ENCODE assay signal across 8 cellular contexts in the genomic region with DNA sequence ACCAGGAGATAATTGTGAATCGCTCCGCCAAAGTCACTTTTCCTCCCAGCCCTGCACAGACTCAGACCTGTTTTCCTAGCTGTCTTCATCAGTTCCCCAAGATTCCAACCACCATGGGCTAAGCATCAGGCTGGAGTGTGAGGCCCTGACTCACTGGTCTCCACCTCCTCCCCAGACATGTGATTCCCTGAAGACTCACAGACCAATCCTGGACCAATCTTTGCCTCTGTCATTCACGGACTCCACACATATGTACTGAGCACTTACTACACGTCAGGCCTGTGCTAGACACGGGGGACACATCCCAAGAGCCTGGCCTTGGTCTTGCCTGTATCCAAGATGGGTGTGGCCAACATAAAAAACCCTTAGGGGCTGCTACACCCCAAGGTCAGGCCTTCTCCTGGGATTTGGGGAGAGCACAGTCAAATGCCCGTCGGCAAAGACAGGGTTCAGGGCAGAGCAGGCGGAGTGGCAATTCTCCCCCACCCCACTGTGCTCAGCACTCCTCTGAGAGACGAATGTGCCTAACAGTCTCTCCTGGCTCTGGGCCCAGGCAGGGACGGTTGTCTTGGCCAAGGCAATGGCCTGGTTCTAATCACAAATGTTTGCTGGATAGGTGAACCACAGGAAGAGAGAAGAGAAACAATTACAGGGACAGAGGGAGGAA. TPM values are rescaled to one million over a fixed set of nuclear protein-coding genes. Genes with fewer than 3 reads are reported as not detected.
DNase-seq lines count a peak whose midpoint lies in the region; ATAC-seq, FAIRE-seq and TF ChIP-seq lines count a peak whose summit lies in the region.

No MANE protein-coding gene starts in this region.

- CTCF ChIA-PET in A549 (lab: Yijun Ruan, JAX): interaction anchor here (1.2 to 19.4 kb wide), 5 partner anchors 9 to 66 kb away, joined by 3 to 365 read pairs (median 9); partner anchors contain the start of gene DPM2

- TF ChIP-seq RAD21 in A549 (conservative IDR thresholded peaks at IDR 0.05 in 1 of 2, IDR thresholded peaks at IDR 0.05 in 1 of 2): no peak

- TF ChIP-seq CTCF in A549 (IDR thresholded peaks at IDR 0.05) (no peak), HFF-Myc (IDR thresholded peaks at IDR 0.05; ENCODE audit: low read depth, low read length, missing control alignments) (no peak), right atrium auricular region (IDR thresholded peaks at IDR 0.05) (no peak), spleen (IDR thresholded peaks at IDR 0.05 in 8 of 11, conservative IDR thresholded peaks at IDR 0.05 in 3 of 11) (no peak)

- no peak for TF ChIP-seq POLR2A in A549 (IDR thresholded peaks at IDR 0.05; ENCODE audit: low read length)
- no peak for TF ChIP-seq POLR2A in spleen (IDR thresholded peaks at IDR 0.05)

- DNase-seq in A549 (ENCODE audit: low read depth in 1 of 2, low spot score in 1 of 2) (peak; percentile 67 to 75), HFF-Myc (ENCODE audit: extremely low read depth, low read depth) (peak; percentile 81), right atrium auricular region (ENCODE audit: low spot score) (peak; percentile 79), spleen (no peak), Karpas-422 (no peak)

- H3K79me2 ChIP-seq in Karpas-422 (ENCODE audit: low read length): no peaks in the 10 kb centered on the region

- H3K36me3 ChIP-seq in right atrium auricular region (no peaks in the 10 kb centered on the region), spleen (no peaks in the 10 kb centered on the region), Karpas-422 (ENCODE audit: insufficient read depth, low read length) (no peaks in the 10 kb centered on the region)

- H3K9ac ChIP-seq in Karpas-422 (ENCODE audit: low read length): no peak overlapping the region

- ATAC-seq in A549: peak; percentile 52 to 66; a peak in 5 of 6 replicates
- no peak for ATAC-seq in HG02840 (IDR thresholded peaks at IDR 0.05; ENCODE audit: low FRiP score, unreplicated experiment)
- ATAC-seq in HG02852 (IDR thresholded peaks at IDR 0.05; ENCODE audit: unreplicated experiment): no peak

- H3K4me2 ChIP-seq in A549 (peak overlapping the region; percentile 98), Karpas-422 (ENCODE audit: low read depth, low read length, poor library complexity, severe bottlenecking) (no peak overlapping the region)

- H2AFZ ChIP-seq in Karpas-422 (ENCODE audit: low read length): no peak overlapping the region

- peaks cover 61% of the 10 kb centered on the region for H4K20me1 ChIP-seq in Karpas-422 (ENCODE audit: insufficient read depth, low read depth, low read length)

- POLR2A ChIA-PET in A549 (lab: Yijun Ruan, JAX): no interaction called here

- H3K4me1 ChIP-seq in A549: peaks cover 99% of the 10 kb centered on the region
- peaks cover 0 to 98% of the 10 kb centered on the region in 2 donors for H3K4me1 ChIP-seq in right atrium auricular region
- H3K4me1 ChIP-seq in spleen: peaks cover 88 to 100% (median 98%) of the 10 kb centered on the region in 6 donors
- peaks cover 63% of the 10 kb centered on the region for H3K4me1 ChIP-seq in Karpas-422 (ENCODE audit: low read length)

- 35% methylated on average over 10 of the region's 10 CpGs for WGBS in A549 (ENCODE audit: missing lambda C conversion rate)
- 46 to 67% (median 50%) methylated on average over 10 of the region's 10 CpGs for WGBS in adipose tissue, 3 donors
- 73 to 88% (median 84%) methylated on average over 10 of the region's 10 CpGs for WGBS in spleen, 5 donors

- no peaks in the 10 kb centered on the region for H3K27me3 ChIP-seq in right atrium auricular region
- H3K27me3 ChIP-seq in spleen (replicated peaks in 1 of 7): peaks cover 0 to 7% (median 0%) of the 10 kb centered on the region in 7 donors
- H3K27me3 ChIP-seq in Karpas-422 (ENCODE audit: low read length): no peaks in the 10 kb centered on the region

- H3K4me3 ChIP-seq in A549 (0 out of 3 replicates have a peak overlapping the region, but pooled peaks have one; percentile 11), HFF-Myc (replicated peaks; ENCODE audit: low read depth, low read length) (no peak overlapping the region), right atrium auricular region (no peak overlapping the region), spleen (peak overlapping the region in 1 of 8 donors; percentile 94), Karpas-422 (ENCODE audit: low read length) (no peak overlapping the region)

- intact Hi-C loops in spleen (cut with DNase I; ENCODE audit: low total_unique reads): no loop called here

- H3K9me2 ChIP-seq in Karpas-422 (replicated peaks; ENCODE audit: insufficient read depth, low read length): no peaks in the 10 kb centered on the region

- no peak for FAIRE-seq in A549 (lab: Jason Lieb, UNC)

- no peaks in the 10 kb centered on the region for H3K9me3 ChIP-seq in A549
- H3K9me3 ChIP-seq in right atrium auricular region: no peaks in the 10 kb centered on the region
- H3K9me3 ChIP-seq in spleen: no peaks in the 10 kb centered on the region
- H3K9me3 ChIP-seq in Karpas-422 (ENCODE audit: low read length): no peaks in the 10 kb centered on the region

- TF ChIP-seq EP300 in A549 (IDR thresholded peaks at IDR 0.05): no peak

- H3K27ac ChIP-seq in A549 (peak overlapping the region; percentile 89 to 98), adipose tissue (ENCODE audit: low read depth, low read length) (peak overlapping the region; percentile 43), right atrium auricular region (peak overlapping the region; percentile 94 to 96), spleen (peak overlapping the region; percentile 36 to 94 (median 80)), Karpas-422 (ENCODE audit: low read length) (no peak overlapping the region)

TF ChIP-seq in A549, 52 proteins besides CTCF, POLR2A, EP300 and RAD21 (continues in another document):
- 0 out of 2 replicates have a peak, but pooled peaks have one; percentile 45 for TF ChIP-seq E2F6 (IDR thresholded peaks at IDR 0.05; ENCODE audit: borderline replicate concordance, low read depth)
- TF ChIP-seq JUN (IDR thresholded peaks at IDR 0.05): 0 out of 5 replicates have a peak, but pooled peaks of 1 of the 2 experiments have one; percentile 4

RNA-seq across cellular contexts. Expression of gene EEIG1, which starts 11.9 kb away (rescaled TPM):
- polyA plus RNA-seq in A549 (2011; rRNA removed) (24.4 and 30.3 TPM in 2 replicates), A549 (2017; fragmentation: RNase III; extraction: RNeasy Plus Mini Kit Qiagen cat#74134 plus additional on column Dnase treatment) (24.1 to 33.0 TPM (median 31.5 TPM) in 3 replicates), adipose tissue (10 to 100 TPM; 11.2 to 18.6 (median 14.9) TPM), spleen (10 to 100 TPM; 28.6 to 39.6 (median 29.0) TPM)
- polyA plus RNA-seq in A549 (2012; cell fraction: cytosol; rRNA removed): 51.7 and 54.7 TPM in 2 replicates
- 83.0 and 94.5 TPM in 2 replicates for polyA plus RNA-seq in A549 (2012; cell fraction: nucleus; rRNA removed)
- 16.2 and 33.7 TPM in 2 replicates for polyA minus RNA-seq in A549 (2011; rRNA and poly(A)+ RNA removed)
- total RNA-seq in right atrium auricular region (10 to 100 TPM in 1 of 2 donors, 1 to 10 TPM in 1; 8.3 to 11.6 TPM), spleen (100 to 1,000 TPM in 1 of 7 donors, 10 to 100 TPM in 6; 27.3 to 102 (median 72.8) TPM)
- total RNA-seq in Karpas-422 (2014; rRNA removed; shearing (Covaris generic); ENCODE audit: low replicate concordance): 6.9 and 10.1 TPM in 2 replicates

RNA-seq across cellular contexts. Expression of gene DPM2, which starts 31.2 kb away (rescaled TPM):
- polyA plus RNA-seq in A549 (2011; rRNA removed) (41.9 and 48.8 TPM in 2 replicates), A549 (2017; fragmentation: RNase III; extraction: RNeasy Plus Mini Kit Qiagen cat#74134 plus additional on column Dnase treatment) (45.9 to 50.1 TPM (median 46.3 TPM) in 3 replicates), adipose tissue (10 to 100 TPM; 26.9 to 40.5 (median 30.2) TPM), spleen (10 to 100 TPM; 23.6 to 33.8 (median 28.1) TPM)
- polyA plus RNA-seq in A549 (2012; cell fraction: cytosol; rRNA removed): 63.0 and 76.3 TPM in 2 replicates
- polyA plus RNA-seq in A549 (2012; cell fraction: nucleus; rRNA removed): 52.4 and 53.7 TPM in 2 replicates
- 78.6 and 82.1 TPM in 2 replicates for polyA minus RNA-seq in A549 (2011; rRNA and poly(A)+ RNA removed)
- total RNA-seq in right atrium auricular region (10 to 100 TPM in 1 of 2 donors, 1 to 10 TPM in 1; 4.7 to 11.4 TPM), spleen (10 to 100 TPM; 19.5 to 31.3 (median 25.2) TPM)
- total RNA-seq in Karpas-422 (2014; rRNA removed; shearing (Covaris generic); ENCODE audit: low replicate concordance): 21.5 and 34.4 TPM in 2 replicates

RNA-seq across cellular contexts. Expression of gene PIP5KL1, which starts 38.3 kb away (rescaled TPM):
- polyA plus RNA-seq in A549 (2011; rRNA removed) (1.8 and 2.4 TPM in 2 replicates), A549 (2017; fragmentation: RNase III; extraction: RNeasy Plus Mini Kit Qiagen cat#74134 plus additional on column Dnase treatment) (2.0 to 3.7 TPM (median 2.5 TPM) in 3 replicates), adipose tissue (under 1 TPM; 0.22 to 0.74 (median 0.74) TPM), spleen (under 1 TPM; 0.13 to 0.51 (median 0.42) TPM)
- 1.4 and 2.2 TPM in 2 replicates for polyA plus RNA-seq in A549 (2012; cell fraction: cytosol; rRNA removed)
- polyA plus RNA-seq in A549 (2012; cell fraction: nucleus; rRNA removed): 19.9 and 20.7 TPM in 2 replicates
- polyA minus RNA-seq in A549 (2011; rRNA and poly(A)+ RNA removed): 0.70 and 2.0 TPM in 2 replicates
- total RNA-seq in right atrium auricular region (under 1 TPM in 1 of 2 donors, not detected in 1; 0.20 TPM), spleen (1 to 10 TPM in 2 of 7 donors, under 1 TPM in 3, not detected in 2; 0.46 to 3.6 (median 0.94) TPM)
- total RNA-seq in Karpas-422 (2014; rRNA removed; shearing (Covaris generic); ENCODE audit: low replicate concordance): 2.7 and 3.1 TPM in 2 replicates

RNA-seq across cellular contexts. Expression of gene ST6GALNAC4, which starts 52.0 kb away (rescaled TPM):
- polyA plus RNA-seq in A549 (2011; rRNA removed) (11.0 and 12.5 TPM in 2 replicates), A549 (2017; fragmentation: RNase III; extraction: RNeasy Plus Mini Kit Qiagen cat#74134 plus additional on column Dnase treatment) (18.1 to 25.4 TPM (median 24.8 TPM) in 3 replicates), adipose tissue (10 to 100 TPM; 20.4 to 41.4 (median 25.9) TPM), spleen (10 to 100 TPM; 16.0 to 36.7 (median 19.5) TPM)
- polyA plus RNA-seq in A549 (2012; cell fraction: cytosol; rRNA removed): 21.5 and 29.4 TPM in 2 replicates
- 28.7 and 46.1 TPM in 2 replicates for polyA plus RNA-seq in A549 (2012; cell fraction: nucleus; rRNA removed)
- 17.6 and 18.1 TPM in 2 replicates for polyA minus RNA-seq in A549 (2011; rRNA and poly(A)+ RNA removed)
- total RNA-seq in right atrium auricular region (10 to 100 TPM; 31.7 to 59.0 TPM), spleen (10 to 100 TPM; 48.6 to 92.8 (median 65.8) TPM)
- total RNA-seq in Karpas-422 (2014; rRNA removed; shearing (Covaris generic); ENCODE audit: low replicate concordance): 23.5 and 41.6 TPM in 2 replicates

Comparison
In these comparisons a context has a peak if more than half of its experiments do, and no peak if none do; other contexts are left out.
1. ATAC-seq: peak in A549 (2 of 2); none in HG02840 (single experiment) and HG02852 (single experiment).
2. DNase-seq: peak in A549 (2 of 2), HFF-Myc (single experiment) and right atrium auricular region (single experiment); none in spleen (single experiment) and Karpas-422 (single experiment).